In the genomic region with DNA sequence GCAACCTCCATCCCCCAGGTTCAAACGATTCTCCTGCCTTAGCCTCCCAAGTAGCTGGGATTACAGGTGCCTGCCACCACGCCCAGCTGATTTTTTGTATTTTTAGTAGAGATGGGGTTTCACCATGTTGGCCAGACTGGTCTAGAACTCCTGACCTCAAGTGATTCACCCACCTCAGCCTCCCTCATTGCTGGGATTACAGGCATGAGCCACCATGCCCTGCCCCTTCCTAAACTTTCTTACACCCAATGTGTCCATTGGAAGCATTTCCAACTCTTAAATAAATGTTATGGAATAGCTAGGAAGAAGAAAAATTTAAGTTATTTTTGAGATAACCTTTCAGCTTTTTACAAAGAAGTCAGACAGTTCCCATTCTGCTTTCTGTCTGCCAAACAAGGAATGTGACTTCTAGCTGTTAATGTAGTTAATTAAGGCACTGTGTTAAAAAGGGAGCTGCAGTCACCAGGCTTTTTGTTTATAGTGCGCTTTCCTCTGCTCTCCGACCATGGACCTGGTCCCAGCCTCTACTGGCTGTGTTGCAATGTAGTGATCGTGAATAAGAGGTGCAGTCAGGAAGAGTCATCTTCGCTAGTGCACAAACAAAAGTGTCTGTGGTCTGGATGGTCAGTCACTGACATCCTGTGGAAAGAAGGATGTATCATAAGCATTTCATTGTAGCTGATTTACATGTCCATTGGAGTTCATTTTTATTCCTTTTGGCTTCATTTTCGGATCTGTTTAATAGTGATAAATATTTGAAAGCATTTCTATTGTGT, we compare ENCODE assay signal across 1 cellular context.
TF ChIP-seq lines count a peak whose summit lies in the region.

No MANE protein-coding gene starts in this region.

TF ChIP-seq in WTC11, 78 proteins besides CTCF, POLR2A, EP300 and RAD21 (continued from another document):
- TF ChIP-seq, protein P1, sequence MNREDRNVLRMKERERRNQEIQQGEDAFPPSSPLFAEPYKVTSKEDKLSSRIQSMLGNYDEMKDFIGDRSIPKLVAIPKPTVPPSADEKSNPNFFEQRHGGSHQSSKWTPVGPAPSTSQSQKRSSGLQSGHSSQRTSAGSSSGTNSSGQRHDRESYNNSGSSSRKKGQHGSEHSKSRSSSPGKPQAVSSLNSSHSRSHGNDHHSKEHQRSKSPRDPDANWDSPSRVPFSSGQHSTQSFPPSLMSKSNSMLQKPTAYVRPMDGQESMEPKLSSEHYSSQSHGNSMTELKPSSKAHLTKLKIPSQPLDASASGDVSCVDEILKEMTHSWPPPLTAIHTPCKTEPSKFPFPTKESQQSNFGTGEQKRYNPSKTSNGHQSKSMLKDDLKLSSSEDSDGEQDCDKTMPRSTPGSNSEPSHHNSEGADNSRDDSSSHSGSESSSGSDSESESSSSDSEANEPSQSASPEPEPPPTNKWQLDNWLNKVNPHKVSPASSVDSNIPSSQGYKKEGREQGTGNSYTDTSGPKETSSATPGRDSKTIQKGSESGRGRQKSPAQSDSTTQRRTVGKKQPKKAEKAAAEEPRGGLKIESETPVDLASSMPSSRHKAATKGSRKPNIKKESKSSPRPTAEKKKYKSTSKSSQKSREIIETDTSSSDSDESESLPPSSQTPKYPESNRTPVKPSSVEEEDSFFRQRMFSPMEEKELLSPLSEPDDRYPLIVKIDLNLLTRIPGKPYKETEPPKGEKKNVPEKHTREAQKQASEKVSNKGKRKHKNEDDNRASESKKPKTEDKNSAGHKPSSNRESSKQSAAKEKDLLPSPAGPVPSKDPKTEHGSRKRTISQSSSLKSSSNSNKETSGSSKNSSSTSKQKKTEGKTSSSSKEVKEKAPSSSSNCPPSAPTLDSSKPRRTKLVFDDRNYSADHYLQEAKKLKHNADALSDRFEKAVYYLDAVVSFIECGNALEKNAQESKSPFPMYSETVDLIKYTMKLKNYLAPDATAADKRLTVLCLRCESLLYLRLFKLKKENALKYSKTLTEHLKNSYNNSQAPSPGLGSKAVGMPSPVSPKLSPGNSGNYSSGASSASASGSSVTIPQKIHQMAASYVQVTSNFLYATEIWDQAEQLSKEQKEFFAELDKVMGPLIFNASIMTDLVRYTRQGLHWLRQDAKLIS (CRISPR knock-in tag; IDR thresholded peaks at IDR 0.05; ENCODE audit: borderline replicate concordance): no peak
TF ChIP-seq in WTC11: peak in this region for 0.
